ENCODE assay signal across 28 cellular contexts in genomic region chr20:12644481-12644880, GRCh38.
"Had no signal": no experiment of that assay in that cellular context is flagged by ENCODE, and none has a peak within 500 bp of the region (broad histone marks: within the 10 kb centered on the region; RNA-seq: fewer than 3 reads in every experiment).

No MANE protein-coding gene starts in this region.

- H3K36me3 Mint-ChIP-seq: memory B cell; natural killer cell; stimulated activated memory B cell treated with anti-CD40 and anti-IgM and Interleukin-4, amounts not matched to agents 10 μg/mL and 1 μg/mL and 100 μg/mL, for 72 hours had no signal

- H3K9me3 Mint-ChIP-seq: endodermal cell had no signal

- H2AFZ ChIP-seq: hepatocyte had no signal

- H3K4me1 ChIP-seq: colonic mucosa, gastrocnemius medialis, psoas muscle, spleen, testis, tibial artery, upper lobe of left lung had no signal

- H3K27me3 ChIP-seq: colonic mucosa, gastrocnemius medialis, hepatocyte, ovary, spleen, testis, tibial artery, upper lobe of left lung had no signal

- H3K4me3 Mint-ChIP-seq: dendritic cell treated with granulocyte-macrophage colony-stimulating factor and Interleukin-4, amounts not matched to agents 40 ng/mL and 50 ng/mL, for 4 days; endodermal cell; memory B cell; natural killer cell; stimulated activated memory B cell treated with anti-CD40 and anti-IgM and Interleukin-4, amounts not matched to agents 10 μg/mL and 1 μg/mL and 100 μg/mL, for 72 hours had no signal

- H3K27ac ChIP-seq: colonic mucosa, epithelial cell of prostate, gastrocnemius medialis, hepatocyte, ovary, psoas muscle, skin epidermis, spleen, testis, tibial artery, upper lobe of left lung had no signal

- ATAC-seq: esophagus mucosa; gastrocnemius medialis; left ventricle myocardium superior; natural killer cell; psoas muscle; right cardiac atrium; stimulated activated memory B cell treated with anti-CD40 and anti-IgM and Interleukin-4, amounts not matched to agents 10 μg/mL and 1 μg/mL and 100 μg/mL, for 72 hours; stimulated activated naive CD8-positive, alpha-beta T cell treated with anti-CD3 and anti-CD28 coated beads, Interleukin-15, Interleukin-2, amounts not matched to agents 100 U/mL and 50 U/mL, for 24 hours had no signal

- H3K4me2 ChIP-seq: hepatocyte had no signal

- DNase-seq: colonic mucosa; effector CD8-positive, alpha-beta T cell; endodermal cell; foreskin fibroblast; gastrocnemius medialis; head of caudate nucleus; kidney; left ventricle myocardium superior; natural killer cell; occipital lobe; ovary; posterior cingulate gyrus; psoas muscle; right cardiac atrium; spleen; stimulated activated CD4-positive, alpha-beta T cell treated with anti-CD3 and anti-CD28 coated beads, Interleukin-4, amount 100 ng/mL, for 4 hours; stimulated activated naive CD8-positive, alpha-beta T cell treated with anti-CD3 and anti-CD28 coated beads, Interleukin-15, Interleukin-2, amounts not matched to agents 100 U/mL and 50 U/mL, for 24 hours; substantia nigra; testis; tibial artery; upper lobe of left lung had no signal

- H3K9me3 ChIP-seq: colonic mucosa, gastrocnemius medialis, ovary, psoas muscle, spleen, testis, tibial artery, upper lobe of left lung had no signal

- H3K27ac Mint-ChIP-seq: dendritic cell treated with granulocyte-macrophage colony-stimulating factor and Interleukin-4, amounts not matched to agents 40 ng/mL and 50 ng/mL, for 4 days; endodermal cell; memory B cell; natural killer cell; stimulated activated memory B cell treated with anti-CD40 and anti-IgM and Interleukin-4, amounts not matched to agents 10 μg/mL and 1 μg/mL and 100 μg/mL, for 72 hours had no signal

- H3K27me3 Mint-ChIP-seq: dendritic cell treated with granulocyte-macrophage colony-stimulating factor and Interleukin-4, amounts not matched to agents 40 ng/mL and 50 ng/mL, for 4 days; memory B cell; stimulated activated memory B cell treated with anti-CD40 and anti-IgM and Interleukin-4, amounts not matched to agents 10 μg/mL and 1 μg/mL and 100 μg/mL, for 72 hours had no signal

- H3K4me1 Mint-ChIP-seq: endodermal cell; memory B cell; natural killer cell; stimulated activated memory B cell treated with anti-CD40 and anti-IgM and Interleukin-4, amounts not matched to agents 10 μg/mL and 1 μg/mL and 100 μg/mL, for 72 hours had no signal

- H3K79me2 ChIP-seq: hepatocyte had no signal
